ENCODE assay signal across 9 cellular contexts in the genomic region with DNA sequence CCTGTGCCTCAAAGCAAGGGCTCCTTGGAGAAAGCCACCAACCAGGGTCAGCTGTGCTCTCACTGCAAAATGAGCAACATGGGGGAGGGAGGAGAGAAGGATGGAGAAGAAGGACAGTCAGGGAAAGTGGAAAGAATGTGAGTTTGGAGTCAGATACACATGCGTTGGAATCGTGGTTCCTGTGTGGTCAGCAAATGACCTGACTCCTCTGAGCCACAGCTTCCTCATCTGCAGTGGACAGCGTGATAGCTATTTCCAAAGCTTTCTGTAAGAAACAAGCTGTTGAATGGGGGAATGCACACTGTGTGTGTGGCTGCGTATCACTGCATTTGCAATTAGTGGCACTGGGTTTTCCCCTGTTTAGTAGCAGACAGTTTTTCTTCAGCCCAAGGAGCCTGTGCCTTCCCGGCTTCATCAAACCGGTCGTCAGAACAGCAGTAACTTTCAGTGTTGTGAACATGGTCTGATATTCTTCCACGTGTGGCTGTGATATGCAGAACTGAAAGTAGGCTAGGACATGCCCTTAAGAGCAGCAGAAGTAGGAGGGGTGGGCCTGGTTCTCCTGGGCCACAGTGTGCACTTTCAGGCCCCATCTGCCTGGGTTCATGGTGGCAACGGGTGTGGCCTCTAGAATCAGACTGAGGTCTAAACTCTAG.
DNase-seq lines count a peak whose midpoint lies in the region; ATAC-seq and TF ChIP-seq lines count a peak whose summit lies in the region.
"Had no signal": no experiment of that assay in that cellular context is flagged by ENCODE, and none has a peak within 500 bp of the region (broad histone marks: within the 10 kb centered on the region; RNA-seq: fewer than 3 reads in every experiment).

No MANE protein-coding gene starts in this region.

- H3K4me3 ChIP-seq in lung: no peak overlapping the region
- H3K4me3 ChIP-seq in effector memory CD4-positive, alpha-beta T cell (ENCODE audit: insufficient read depth, low read depth, low read length, poor library complexity, severe bottlenecking): no peak overlapping the region
- H3K4me3 ChIP-seq in H7 (ENCODE audit: insufficient read depth, low read depth, low read length): no peak overlapping the region

- peak; percentile 96 for ATAC-seq in GM18861 (IDR thresholded peaks at IDR 0.05; ENCODE audit: unreplicated experiment)
- peak; percentile 99 for ATAC-seq in GM21723 (IDR thresholded peaks at IDR 0.05; ENCODE audit: unreplicated experiment)
- peak; percentile 94 for ATAC-seq in HG03558 (IDR thresholded peaks at IDR 0.05; ENCODE audit: extremely low read depth, unreplicated experiment)
- ATAC-seq in lung (ENCODE audit: insufficient read depth, low FRiP score): peak; percentile 55

- no peak for TF ChIP-seq CTCF in lung (IDR thresholded peaks at IDR 0.05; ENCODE audit: control extremely low read depth, extremely low read depth)

- peaks cover 0 to 2% of the 10 kb centered on the region in 2 donors for H3K4me1 ChIP-seq in lung (ENCODE audit: control insufficient read depth in 2 of 2, insufficient read depth in 2 of 2, low read length in 2 of 2)
- no peaks in the 10 kb centered on the region for H3K4me1 ChIP-seq in effector memory CD4-positive, alpha-beta T cell (ENCODE audit: control insufficient read depth, insufficient read depth, low read length, poor library complexity, severe bottlenecking)

- H3K27me3 ChIP-seq in lung (ENCODE audit: control insufficient read depth, insufficient read depth) (no peaks in the 10 kb centered on the region), H7 (ENCODE audit: control insufficient read depth, insufficient read depth, low read length) (no peaks in the 10 kb centered on the region)
- H3K27me3 ChIP-seq in effector memory CD4-positive, alpha-beta T cell (replicated peaks; ENCODE audit: control insufficient read depth, insufficient read depth, low read length, poor library complexity, severe bottlenecking): no peaks in the 10 kb centered on the region

- no peak overlapping the region for H3K27ac ChIP-seq in lung (ENCODE audit: low read depth in 1 of 2, low read length in 1 of 2)
- H3K27ac ChIP-seq in effector memory CD4-positive, alpha-beta T cell (ENCODE audit: insufficient read depth, low read length, poor library complexity, severe bottlenecking): no peak overlapping the region

- WGBS in lung, 2 donors: 36 to 54% methylated on average over 9 of the region's 9 CpGs

- no peaks in the 10 kb centered on the region for H3K36me3 ChIP-seq in lung (ENCODE audit: control insufficient read depth in 2 of 2, insufficient read depth in 2 of 2, low read length in 2 of 2)
- no peaks in the 10 kb centered on the region for H3K36me3 ChIP-seq in effector memory CD4-positive, alpha-beta T cell (ENCODE audit: control insufficient read depth, insufficient read depth, low read length)
- no peaks in the 10 kb centered on the region for H3K36me3 ChIP-seq in H7 (replicated peaks; ENCODE audit: control insufficient read depth, insufficient read depth, low read length)

- H3K9me3 ChIP-seq in lung (ENCODE audit: control insufficient read depth in 2 of 2, insufficient read depth in 1 of 2, low read length in 1 of 2): peaks cover 0 to 2% of the 10 kb centered on the region in 2 donors
- no peaks in the 10 kb centered on the region for H3K9me3 ChIP-seq in effector memory CD4-positive, alpha-beta T cell (ENCODE audit: control insufficient read depth, low read length)

- DNase-seq in lung (ENCODE audit: low spot score) (no peak), NCI-H1105 (lab: John Stamatoyannopoulos, UW) (no peak), H7 (no peak), NCI-H1092 treated with DMSO at 0.1 percent for 48 hours (lab: John Stamatoyannopoulos, UW) (no peak)
- no peak for DNase-seq in effector memory CD4-positive, alpha-beta T cell
- DNase-seq: activated naive CD8-positive, alpha-beta T cell treated with anti-CD3 and anti-CD28 coated beads, Interleukin-2, amount 10 ng/mL, durations not matched to agents 7 days and 5 days had no signal
